In the genomic region with DNA sequence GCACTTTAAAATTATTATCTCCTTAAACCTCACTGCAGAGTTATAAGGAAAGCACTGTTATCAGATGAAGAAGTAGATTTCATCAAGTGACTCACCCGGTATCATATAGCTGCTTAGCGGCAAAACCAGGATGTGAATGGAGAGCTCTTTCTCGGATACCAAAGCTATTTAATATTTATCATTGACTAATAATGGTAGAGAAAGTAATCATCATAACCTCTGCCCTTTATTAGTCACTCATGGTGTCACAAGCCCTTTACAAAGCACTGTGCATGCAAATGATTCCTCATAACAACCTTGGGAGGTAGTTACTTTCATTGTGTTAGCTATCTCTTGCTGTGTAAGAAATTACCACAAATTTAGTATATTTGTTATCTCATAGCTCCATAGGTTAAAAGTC, we compare ENCODE assay signal across 17 cellular contexts.
DNase-seq lines count a peak whose midpoint lies in the region; ATAC-seq and TF ChIP-seq lines count a peak whose summit lies in the region.
"Had no signal": no experiment of that assay in that cellular context is flagged by ENCODE, and none has a peak within 500 bp of the region (broad histone marks: within the 10 kb centered on the region; RNA-seq: fewer than 3 reads in every experiment).

No MANE protein-coding gene starts in this region.

- H4K20me1 ChIP-seq in MM.1S (ENCODE audit: insufficient read depth, low read length): no peaks in the 10 kb centered on the region

- no peak overlapping the region for H3K4me2 ChIP-seq in MM.1S (ENCODE audit: low read depth, low read length)

- H3K4me3 Mint-ChIP-seq in activated CD8-positive, alpha-beta T cell treated with anti-CD3 and anti-CD28 coated beads for 36 hours: no peak overlapping the region
- H3K4me3 Mint-ChIP-seq in activated CD8-positive, alpha-beta T cell treated with anti-CD3 and anti-CD28 coated beads, Interleukin-2, amount 10 ng/mL, durations not matched to agents 7 days and 5 days: no peak overlapping the region
- no peak overlapping the region for H3K4me3 Mint-ChIP-seq in naive thymus-derived CD4-positive, alpha-beta T cell
- H3K4me3 Mint-ChIP-seq: CD8-positive, alpha-beta memory T cell had no signal

- H3K9me3 ChIP-seq in MM.1S (replicated peaks; ENCODE audit: insufficient read depth, low read length): no peaks in the 10 kb centered on the region
- no peaks in the 10 kb centered on the region for H3K9me3 ChIP-seq in naive thymus-derived CD4-positive, alpha-beta T cell (ENCODE audit: control insufficient read depth in 2 of 3, low read length in 3 of 3)
- H3K9me3 ChIP-seq: lower lobe of right lung, psoas muscle, SJCRH30 had no signal

- no peak for TF ChIP-seq POLR2A in GM18505 (IDR thresholded peaks at IDR 0.05; ENCODE audit: borderline replicate concordance, extremely low read depth, insufficient read depth, insufficient read length)

- H3K9ac ChIP-seq in MM.1S (ENCODE audit: low read length): no peak overlapping the region

- POLR2A ChIA-PET in activated CD8-positive, alpha-beta T cell treated with anti-CD3 and anti-CD28 coated beads for 36 hours (lab: Charles Lee): interaction anchor here (1.4 kb wide), 1 partner anchor 82 kb away, joined by 4 read pairs; no protein-coding TSS in a partner anchor
- POLR2A ChIA-PET in activated CD8-positive, alpha-beta T cell treated with anti-CD3 and anti-CD28 coated beads, Interleukin-2, amount 10 ng/mL, durations not matched to agents 7 days and 5 days (lab: Charles Lee): no interaction called here
- POLR2A ChIA-PET in naive thymus-derived CD4-positive, alpha-beta T cell (lab: Charles Lee): no interaction called here

- H3K27me3 Mint-ChIP-seq in activated CD8-positive, alpha-beta T cell treated with anti-CD3 and anti-CD28 coated beads for 36 hours: no peaks in the 10 kb centered on the region
- no peaks in the 10 kb centered on the region for H3K27me3 Mint-ChIP-seq in activated CD8-positive, alpha-beta T cell treated with anti-CD3 and anti-CD28 coated beads, Interleukin-2, amount 10 ng/mL, durations not matched to agents 7 days and 5 days (ENCODE audit: low read depth)
- H3K27me3 Mint-ChIP-seq in naive thymus-derived CD4-positive, alpha-beta T cell: no peaks in the 10 kb centered on the region
- H3K27me3 Mint-ChIP-seq: natural killer cell treated with Interleukin-12 subunit alpha and Interleukin-12 subunit beta and Interleukin-15 and Interleukin-18, amount 100 ng/mL, for 72 hours had no signal

- peaks cover 3% of the 10 kb centered on the region for H3K9me3 Mint-ChIP-seq in activated CD8-positive, alpha-beta T cell treated with anti-CD3 and anti-CD28 coated beads for 36 hours
- H3K9me3 Mint-ChIP-seq in activated CD8-positive, alpha-beta T cell treated with anti-CD3 and anti-CD28 coated beads, Interleukin-2, amount 10 ng/mL, durations not matched to agents 7 days and 5 days (ENCODE audit: insufficient read depth): no peaks in the 10 kb centered on the region
- H3K9me3 Mint-ChIP-seq in naive thymus-derived CD4-positive, alpha-beta T cell: peaks cover 0 to 7% (median 0%) of the 10 kb centered on the region in 11 donors
- H3K9me3 Mint-ChIP-seq: CD8-positive, alpha-beta memory T cell; natural killer cell treated with Interleukin-12 subunit alpha and Interleukin-12 subunit beta and Interleukin-15 and Interleukin-18, amount 100 ng/mL, for 72 hours had no signal

- intact Hi-C loops in activated CD8-positive, alpha-beta T cell treated with anti-CD3 and anti-CD28 coated beads for 36 hours (cut with micrococcal nuclease): no loop called here
- intact Hi-C loops in naive thymus-derived CD4-positive, alpha-beta T cell (cut with micrococcal nuclease): no loop called here

- no peaks in the 10 kb centered on the region for H3K79me2 ChIP-seq in MM.1S (ENCODE audit: low read length)

- H3K36me3 Mint-ChIP-seq in activated CD8-positive, alpha-beta T cell treated with anti-CD3 and anti-CD28 coated beads for 36 hours (ENCODE audit: low read depth): no peaks in the 10 kb centered on the region
- H3K36me3 Mint-ChIP-seq in activated CD8-positive, alpha-beta T cell treated with anti-CD3 and anti-CD28 coated beads, Interleukin-2, amount 10 ng/mL, durations not matched to agents 7 days and 5 days (ENCODE audit: low read depth): no peaks in the 10 kb centered on the region
- H3K36me3 Mint-ChIP-seq in naive thymus-derived CD4-positive, alpha-beta T cell: peaks cover 0 to 4% (median 0%) of the 10 kb centered on the region in 5 donors
- H3K36me3 Mint-ChIP-seq: natural killer cell treated with Interleukin-12 subunit alpha and Interleukin-12 subunit beta and Interleukin-15 and Interleukin-18, amount 100 ng/mL, for 72 hours had no signal

- peaks cover 20% of the 10 kb centered on the region for H3F3A ChIP-seq in MM.1S (ENCODE audit: insufficient read depth, low read length)

- H3K4me1 ChIP-seq in MM.1S (ENCODE audit: low read length): peaks cover 39% of the 10 kb centered on the region
- no peaks in the 10 kb centered on the region for H3K4me1 ChIP-seq in naive thymus-derived CD4-positive, alpha-beta T cell (ENCODE audit: control insufficient read depth in 2 of 2, insufficient read depth in 2 of 2, low read length in 2 of 2)
- H3K4me1 ChIP-seq: lower lobe of right lung, SJCRH30 had no signal

- TF ChIP-seq CTCF in activated CD8-positive, alpha-beta T cell treated with anti-CD3 and anti-CD28 coated beads for 36 hours (IDR thresholded peaks at IDR 0.05): no peak
- TF ChIP-seq CTCF in MM.1S (IDR thresholded peaks at IDR 0.05; ENCODE audit: low read length): no peak

- CTCF ChIA-PET in activated CD8-positive, alpha-beta T cell treated with anti-CD3 and anti-CD28 coated beads for 36 hours (lab: Charles Lee): interaction anchor here (0.9 kb wide), 1 partner anchor 19 kb away, joined by 3 read pairs; no protein-coding TSS in a partner anchor
- CTCF ChIA-PET in activated CD8-positive, alpha-beta T cell treated with anti-CD3 and anti-CD28 coated beads, Interleukin-2, amount 10 ng/mL, durations not matched to agents 7 days and 5 days (lab: Charles Lee): no interaction called here
- CTCF ChIA-PET in naive thymus-derived CD4-positive, alpha-beta T cell (lab: Charles Lee): no interaction called here

- H3K4me1 Mint-ChIP-seq in activated CD8-positive, alpha-beta T cell treated with anti-CD3 and anti-CD28 coated beads for 36 hours (ENCODE audit: low read depth): peaks cover 13% of the 10 kb centered on the region
- peaks cover under 1% of the 10 kb centered on the region for H3K4me1 Mint-ChIP-seq in activated CD8-positive, alpha-beta T cell treated with anti-CD3 and anti-CD28 coated beads, Interleukin-2, amount 10 ng/mL, durations not matched to agents 7 days and 5 days (ENCODE audit: low read depth)
- peaks cover 0 to 6% (median 0%) of the 10 kb centered on the region in 7 donors for H3K4me1 Mint-ChIP-seq in naive thymus-derived CD4-positive, alpha-beta T cell

- no peak for DNase-seq in activated CD8-positive, alpha-beta T cell treated with anti-CD3 and anti-CD28 coated beads for 36 hours
- DNase-seq in activated CD8-positive, alpha-beta T cell treated with anti-CD3 and anti-CD28 coated beads, Interleukin-2, amount 10 ng/mL, durations not matched to agents 7 days and 5 days: no peak
- DNase-seq in MM.1S: no peak
- no peak for DNase-seq in naive thymus-derived CD4-positive, alpha-beta T cell
- DNase-seq in pons (ENCODE audit: low spot score): no peak
- no peak for DNase-seq in hepatic stellate cell (ENCODE audit: low spot score)
- DNase-seq: activated naive CD4-positive, alpha-beta T cell treated with anti-CD3 and anti-CD28 coated beads, Interleukin-2, amount 50 U/mL, for 16 hours; CD8-positive, alpha-beta memory T cell; effector CD8-positive, alpha-beta T cell; lower lobe of right lung; psoas muscle; SJCRH30; T-helper 9 cell had no signal

- H3K27ac Mint-ChIP-seq in activated CD8-positive, alpha-beta T cell treated with anti-CD3 and anti-CD28 coated beads for 36 hours: peak overlapping the region; percentile 69
- no peak overlapping the region for H3K27ac Mint-ChIP-seq in activated CD8-positive, alpha-beta T cell treated with anti-CD3 and anti-CD28 coated beads, Interleukin-2, amount 10 ng/mL, durations not matched to agents 7 days and 5 days
- no peak overlapping the region for H3K27ac Mint-ChIP-seq in naive thymus-derived CD4-positive, alpha-beta T cell
- H3K27ac Mint-ChIP-seq: CD8-positive, alpha-beta memory T cell; natural killer cell treated with Interleukin-12 subunit alpha and Interleukin-12 subunit beta and Interleukin-15 and Interleukin-18, amount 100 ng/mL, for 72 hours had no signal

- H3K4me3 ChIP-seq in MM.1S (ENCODE audit: low read length): no peak overlapping the region
- H3K4me3 ChIP-seq in naive thymus-derived CD4-positive, alpha-beta T cell (ENCODE audit: low read length): no peak overlapping the region
- H3K4me3 ChIP-seq: lower lobe of right lung, psoas muscle, SJCRH30 had no signal

- H3K27ac ChIP-seq in MM.1S (ENCODE audit: low read length): peak overlapping the region; percentile 99; the same call in 1 of the 2 replicates
- no peak overlapping the region for H3K27ac ChIP-seq in naive thymus-derived CD4-positive, alpha-beta T cell (ENCODE audit: low read depth, low read length)
- H3K27ac ChIP-seq: lower lobe of right lung, psoas muscle, SJCRH30 had no signal

- ATAC-seq in activated CD8-positive, alpha-beta T cell treated with anti-CD3 and anti-CD28 coated beads for 36 hours: peak; percentile 76
- no peak for ATAC-seq in activated CD8-positive, alpha-beta T cell treated with anti-CD3 and anti-CD28 coated beads, Interleukin-2, amount 10 ng/mL, durations not matched to agents 7 days and 5 days
- peak; percentile 48 for ATAC-seq in GM21529 (IDR thresholded peaks at IDR 0.05; ENCODE audit: unreplicated experiment)
- peak; percentile 32 for ATAC-seq in naive thymus-derived CD4-positive, alpha-beta T cell
- ATAC-seq in GM18505 (IDR thresholded peaks at IDR 0.05; ENCODE audit: unreplicated experiment): no peak
- ATAC-seq: HCT116, psoas muscle had no signal

- H3K27me3 ChIP-seq in MM.1S (replicated peaks; ENCODE audit: insufficient read depth, low read length): no peaks in the 10 kb centered on the region
- H3K27me3 ChIP-seq in naive thymus-derived CD4-positive, alpha-beta T cell (ENCODE audit: control insufficient read depth in 2 of 2, insufficient read depth in 2 of 2, low read length in 2 of 2): no peaks in the 10 kb centered on the region
- H3K27me3 ChIP-seq: SJCRH30 had no signal

- no peak overlapping the region for H2AFZ ChIP-seq in MM.1S (ENCODE audit: low read length)

- no peaks in the 10 kb centered on the region for H3K9me2 ChIP-seq in MM.1S (replicated peaks; ENCODE audit: insufficient read depth, low read length)

- no peaks in the 10 kb centered on the region for H3K36me3 ChIP-seq in MM.1S (replicated peaks; ENCODE audit: insufficient read depth, low read length)
- H3K36me3 ChIP-seq in naive thymus-derived CD4-positive, alpha-beta T cell (ENCODE audit: control insufficient read depth in 2 of 3, insufficient read depth in 3 of 3, low read length in 3 of 3): no peaks in the 10 kb centered on the region
- H3K36me3 ChIP-seq: lower lobe of right lung, SJCRH30 had no signal

Comparison
In these comparisons a context has a peak if more than half of its experiments do, and no peak if none do; other contexts are left out.
1. ATAC-seq: peak in activated CD8-positive, alpha-beta T cell treated with anti-CD3 and anti-CD28 coated beads for 36 hours (single experiment), GM21529 (single experiment) and naive thymus-derived CD4-positive, alpha-beta T cell (single experiment); none in activated CD8-positive, alpha-beta T cell treated with anti-CD3 and anti-CD28 coated beads, Interleukin-2, amount 10 ng/mL, durations not matched to agents 7 days and 5 days (single experiment) and GM18505 (single experiment).